ENCODE assay signal across 31 cellular contexts in genomic region chr4:37326852-37327251, GRCh38.
A peak's percentile ranks its signal among the peaks of the same experiment; 100 is the strongest.
DNase-seq lines count a peak whose midpoint lies in the region; ATAC-seq, FAIRE-seq and TF ChIP-seq lines count a peak whose summit lies in the region.
"Had no signal": no experiment of that assay in that cellular context is flagged by ENCODE, and none has a peak within 500 bp of the region (broad histone marks: within the 10 kb centered on the region; RNA-seq: fewer than 3 reads in every experiment).

No MANE protein-coding gene starts in this region.

- H3K4me1 ChIP-seq in HepG2 (ENCODE audit: insufficient read depth, low read length) (peaks cover 32% of the 10 kb centered on the region), right lobe of liver (no peaks in the 10 kb centered on the region)
- H3K4me1 ChIP-seq: A549; BE2C; BLaER1; BLaER1 treated with 17β-estradiol and CSF1 and Interleukin-3, amounts not matched to agents 10 nM and 100 nM; Caco-2 had no signal

- H3K27me3 ChIP-seq in HepG2 (ENCODE audit: control insufficient read depth in 1 of 2, insufficient read depth in 2 of 2, low read length in 2 of 2) (no peaks in the 10 kb centered on the region), right lobe of liver (no peaks in the 10 kb centered on the region), neural cell (ENCODE audit: insufficient read depth, low read depth, low read length) (no peaks in the 10 kb centered on the region)
- H3K27me3 ChIP-seq: BE2C; BLaER1; BLaER1 treated with 17β-estradiol and CSF1 and Interleukin-3, amounts not matched to agents 10 nM and 100 nM had no signal

- no peak for TF ChIP-seq POLR2A in HepG2 (IDR thresholded peaks at IDR 0.05; ENCODE audit: insufficient read depth in 1 of 2, low read depth in 2 of 2, low read length in 2 of 2)
- TF ChIP-seq POLR2A in right lobe of liver (IDR thresholded peaks at IDR 0.05) = no peak

- FAIRE-seq in HepG2 (lab: Jason Lieb, UNC) = no peak
- FAIRE-seq: A204.1, A549, D721Med had no signal

- no peak overlapping the region for H3K9ac ChIP-seq in HepG2 (ENCODE audit: insufficient read depth, low read depth, low read length)
- H3K9ac ChIP-seq in neural cell (ENCODE audit: low read length) = no peak overlapping the region
- H3K9ac ChIP-seq: BLaER1; BLaER1 treated with 17β-estradiol and CSF1 and Interleukin-3, amounts not matched to agents 10 nM and 100 nM had no signal

- intact Hi-C loops in HepG2 (cut with micrococcal nuclease; ENCODE audit: unreplicated experiment) = no loop called here
- intact Hi-C loops in right lobe of liver (cut with DNase I) = no loop called here

- 0% methylated on average over 1 of the region's 1 CpG for WGBS in HepG2 (ENCODE audit: low lambda C conversion rate)
- WGBS in right lobe of liver (ENCODE audit: insufficient coverage, low coverage, low lambda C conversion rate, missing lambda C conversion rate) = 42% methylated on average over 1 of the region's 1 CpG

- CTCF ChIA-PET in HepG2 (lab: Yijun Ruan, JAX; ENCODE audit: low intra/inter-chr PET ratio, low total read pairs) = no interaction called here

- peaks cover 6% of the 10 kb centered on the region for H3F3A ChIP-seq in neural cell (ENCODE audit: insufficient read depth, low read length, poor library complexity, severe bottlenecking)

- H3K27ac ChIP-seq in HepG2 (ENCODE audit: extremely low read length, insufficient read depth, low read length) (no peak overlapping the region), right lobe of liver (no peak overlapping the region), neural cell (ENCODE audit: low read length) (peak overlapping the region; percentile 49)
- H3K27ac ChIP-seq: 22Rv1; A549; BLaER1; BLaER1 treated with 17β-estradiol and CSF1 and Interleukin-3, amounts not matched to agents 10 nM and 100 nM; C4-2B had no signal

- no TSS peak for BruUV-seq in HepG2 (replicated peaks; lab: Mats Ljungman, UMichigan)

- no peaks in the 10 kb centered on the region for H3K9me2 ChIP-seq in neural cell (ENCODE audit: insufficient read depth, low read length)

- H2AFZ ChIP-seq in HepG2 (ENCODE audit: low read length) (no peak overlapping the region), neural cell (ENCODE audit: low read depth, low read length) (no peak overlapping the region)

- H4K20me1 ChIP-seq in HepG2 (ENCODE audit: insufficient read depth, low read length) (no peaks in the 10 kb centered on the region), neural cell (ENCODE audit: insufficient read depth) (no peaks in the 10 kb centered on the region)
- H4K20me1 ChIP-seq: BLaER1; BLaER1 treated with 17β-estradiol and CSF1 and Interleukin-3, amounts not matched to agents 10 nM and 100 nM had no signal

- H3K9me3 ChIP-seq in HepG2 (ENCODE audit: low read length) (peaks cover 5% of the 10 kb centered on the region; the same call in 1 of the 2 replicates), right lobe of liver (no peaks in the 10 kb centered on the region), neural cell (ENCODE audit: low read length) (no peaks in the 10 kb centered on the region)
- H3K9me3 ChIP-seq: A549, BE2C, Caco-2 had no signal

- in situ Hi-C loops in HepG2 (cut with HindIII; ENCODE audit: extremely low pct_ligation_motif_present, low pct_unique_long_range_greater_than_20kb) = no loop called here

- H3K36me3 ChIP-seq in HepG2 (replicated peaks in 1 of 2; ENCODE audit: control insufficient read depth in 1 of 2, insufficient read depth in 2 of 2, low read length in 2 of 2) (no peaks in the 10 kb centered on the region), right lobe of liver (no peaks in the 10 kb centered on the region), neural cell (ENCODE audit: insufficient read depth, low read length) (no peaks in the 10 kb centered on the region)
- H3K36me3 ChIP-seq: BE2C; BLaER1; BLaER1 treated with 17β-estradiol and CSF1 and Interleukin-3, amounts not matched to agents 10 nM and 100 nM had no signal

- H3K4me3 ChIP-seq in HepG2 (replicated peaks in 1 of 3; ENCODE audit: insufficient read depth in 1 of 3, low read depth in 2 of 3, low read length in 3 of 3) (no peak overlapping the region), right lobe of liver (no peak overlapping the region), neural cell (ENCODE audit: low read length) (peak overlapping the region; percentile 12)
- H3K4me3 ChIP-seq: A549; BLaER1; BLaER1 treated with 17β-estradiol and CSF1 and Interleukin-3, amounts not matched to agents 10 nM and 100 nM had no signal

- ATAC-seq in HepG2 (no peak), right lobe of liver (no peak)
- ATAC-seq: A549; CD8-positive, alpha-beta T cell had no signal

- TF ChIP-seq RAD21 in HepG2 (CRISPR knock-in tag; IDR thresholded peaks at IDR 0.05) (no peak), neural cell (conservative IDR thresholded peaks at IDR 0.05) (no peak)

- DNase-seq in HepG2 (ENCODE audit: low spot score) = no peak
- DNase-seq in right lobe of liver = no peak
- DNase-seq in SK-N-DZ (ENCODE audit: low spot score) = no peak
- DNase-seq: 8988T; ACHN; AML-193; BE2C; C1 segment of cervical spinal cord; Caco-2; Calu3; CD4-positive, alpha-beta memory T cell; CD4-positive, alpha-beta T cell; CD4-positive, CD25-positive, alpha-beta regulatory T cell; CD8-positive, alpha-beta memory T cell; CD8-positive, alpha-beta T cell; COR-L47; DMS 273 treated with DMSO at 0.1 percent for 48 hours; DMS153; DMS53; DMS79; DMS79 treated with DMSO at 0.1 percent for 48 hours; DND-41; EL had no signal

- POLR2A ChIA-PET in HepG2 (lab: Yijun Ruan, JAX) = no interaction called here

- TF ChIP-seq EP300 in HepG2 (IDR thresholded peaks at IDR 0.05; ENCODE audit: low read depth in 2 of 2, low read length in 2 of 2) (no peak), HepG2 (CRISPR knock-in tag; IDR thresholded peaks at IDR 0.05; ENCODE audit: borderline replicate concordance) (no peak), neural cell (conservative IDR thresholded peaks at IDR 0.05; ENCODE audit: poor library complexity, severe bottlenecking) (peak; percentile 95)

- no peaks in the 10 kb centered on the region for H3K79me2 ChIP-seq in HepG2 (ENCODE audit: insufficient read depth, low read length)
- no peaks in the 10 kb centered on the region for H3K79me2 ChIP-seq in neural cell (replicated peaks; ENCODE audit: insufficient read depth, low read length)

- TF ChIP-seq CTCF in HepG2 (CRISPR knock-in tag; IDR thresholded peaks at IDR 0.05) (no peak), right lobe of liver (IDR thresholded peaks at IDR 0.05) (no peak), neural cell (IDR thresholded peaks at IDR 0.05; ENCODE audit: poor library complexity, severe bottlenecking) (peak; percentile 16)

- H3K4me2 ChIP-seq in HepG2 (ENCODE audit: low read depth, low read length) (no peak overlapping the region), neural cell (ENCODE audit: low read length) (no peak overlapping the region)
- H3K4me2 ChIP-seq: A549; BLaER1; BLaER1 treated with 17β-estradiol and CSF1 and Interleukin-3, amounts not matched to agents 10 nM and 100 nM had no signal

TF ChIP-seq in HepG2, 621 proteins besides CTCF, POLR2A, EP300 and RAD21:
- TF ChIP-seq ZNF24 (IDR thresholded peaks at IDR 0.05) = no peak
- no peak for TF ChIP-seq NFE2L1 (CRISPR knock-in tag; IDR thresholded peaks at IDR 0.05; ENCODE audit: borderline replicate concordance)
- TF ChIP-seq CREB1 (IDR thresholded peaks at IDR 0.05) = peak; percentile 55
- no peak for TF ChIP-seq CREB1 (CRISPR knock-in tag; IDR thresholded peaks at IDR 0.05)
- no peak for TF ChIP-seq CBX5 (CRISPR knock-in tag; IDR thresholded peaks at IDR 0.05; ENCODE audit: borderline replicate concordance)

TF ChIP-seq in neural cell, 6 proteins besides CTCF, POLR2A, EP300 and RAD21:
- TF ChIP-seq, protein P1, sequence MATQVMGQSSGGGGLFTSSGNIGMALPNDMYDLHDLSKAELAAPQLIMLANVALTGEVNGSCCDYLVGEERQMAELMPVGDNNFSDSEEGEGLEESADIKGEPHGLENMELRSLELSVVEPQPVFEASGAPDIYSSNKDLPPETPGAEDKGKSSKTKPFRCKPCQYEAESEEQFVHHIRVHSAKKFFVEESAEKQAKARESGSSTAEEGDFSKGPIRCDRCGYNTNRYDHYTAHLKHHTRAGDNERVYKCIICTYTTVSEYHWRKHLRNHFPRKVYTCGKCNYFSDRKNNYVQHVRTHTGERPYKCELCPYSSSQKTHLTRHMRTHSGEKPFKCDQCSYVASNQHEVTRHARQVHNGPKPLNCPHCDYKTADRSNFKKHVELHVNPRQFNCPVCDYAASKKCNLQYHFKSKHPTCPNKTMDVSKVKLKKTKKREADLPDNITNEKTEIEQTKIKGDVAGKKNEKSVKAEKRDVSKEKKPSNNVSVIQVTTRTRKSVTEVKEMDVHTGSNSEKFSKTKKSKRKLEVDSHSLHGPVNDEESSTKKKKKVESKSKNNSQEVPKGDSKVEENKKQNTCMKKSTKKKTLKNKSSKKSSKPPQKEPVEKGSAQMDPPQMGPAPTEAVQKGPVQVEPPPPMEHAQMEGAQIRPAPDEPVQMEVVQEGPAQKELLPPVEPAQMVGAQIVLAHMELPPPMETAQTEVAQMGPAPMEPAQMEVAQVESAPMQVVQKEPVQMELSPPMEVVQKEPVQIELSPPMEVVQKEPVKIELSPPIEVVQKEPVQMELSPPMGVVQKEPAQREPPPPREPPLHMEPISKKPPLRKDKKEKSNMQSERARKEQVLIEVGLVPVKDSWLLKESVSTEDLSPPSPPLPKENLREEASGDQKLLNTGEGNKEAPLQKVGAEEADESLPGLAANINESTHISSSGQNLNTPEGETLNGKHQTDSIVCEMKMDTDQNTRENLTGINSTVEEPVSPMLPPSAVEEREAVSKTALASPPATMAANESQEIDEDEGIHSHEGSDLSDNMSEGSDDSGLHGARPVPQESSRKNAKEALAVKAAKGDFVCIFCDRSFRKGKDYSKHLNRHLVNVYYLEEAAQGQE (IDR thresholded peaks at IDR 0.05; ENCODE audit: borderline replicate concordance) = peak; percentile 66
- TF ChIP-seq POLR2AphosphoS5 (IDR thresholded peaks at IDR 0.05) (peak; percentile 56), EZH2 (IDR thresholded peaks at IDR 0.05; ENCODE audit: borderline replicate concordance, insufficient read depth, low read length, poor library complexity, severe bottlenecking) (no peak), SMC3 (conservative IDR thresholded peaks at IDR 0.05; ENCODE audit: poor library complexity) (no peak)
